Comparison of ENCODE assay signal across 8 cellular contexts in genomic region chr4:151012836-151013235, GRCh38. TPM values are rescaled to one million over a fixed set of nuclear protein-coding genes. Genes with fewer than 3 reads are reported as not detected.
A peak's percentile ranks its signal among the peaks of the same experiment; 100 is the strongest.
DNase-seq lines count a peak whose midpoint lies in the region; ATAC-seq and TF ChIP-seq lines count a peak whose summit lies in the region.

No MANE protein-coding gene starts in this region.

- 7% methylated on average over 8 of the region's 8 CpGs for WGBS in mammary epithelial cell (ENCODE audit: low coverage, missing lambda C conversion rate)

- H3K79me2 ChIP-seq in mammary epithelial cell (ENCODE audit: insufficient read depth, low read length) (peaks cover 67% of the 10 kb centered on the region), neural cell (replicated peaks; ENCODE audit: insufficient read depth, low read length) (no peaks in the 10 kb centered on the region)

- ATAC-seq in HG03135 (IDR thresholded peaks at IDR 0.05; ENCODE audit: unreplicated experiment) (no peak), HG03342 (IDR thresholded peaks at IDR 0.05; ENCODE audit: unreplicated experiment) (no peak), sciatic nerve (no peak)

- in situ Hi-C loops in mammary epithelial cell (cut with MboI; ENCODE audit: low sequenced_read_pairs in 2 of 2), result no loop called here

- no peaks in the 10 kb centered on the region for H4K20me1 ChIP-seq in mammary epithelial cell (ENCODE audit: insufficient read depth, low read length)
- no peaks in the 10 kb centered on the region for H4K20me1 ChIP-seq in neural cell (ENCODE audit: insufficient read depth)

- H3K4me3 ChIP-seq in MG63 (no peak overlapping the region), mammary epithelial cell (replicated peaks in 1 of 3; ENCODE audit: insufficient read depth in 1 of 3, low read depth in 2 of 3, low read length in 3 of 3) (peak overlapping the region; percentile 74 to 99 (median 77)), neural cell (ENCODE audit: low read length) (peak overlapping the region; percentile 99)

- H3K9ac ChIP-seq in mammary epithelial cell (ENCODE audit: insufficient read depth, low read length) (no peak overlapping the region), neural cell (ENCODE audit: low read length) (no peak overlapping the region)

- H3K27me3 ChIP-seq in MG63 (no peaks in the 10 kb centered on the region), mammary epithelial cell (ENCODE audit: insufficient read depth, low read length) (no peaks in the 10 kb centered on the region), neural cell (ENCODE audit: insufficient read depth, low read depth, low read length) (no peaks in the 10 kb centered on the region)

- no peaks in the 10 kb centered on the region for H3K9me2 ChIP-seq in neural cell (ENCODE audit: insufficient read depth, low read length)

- dilution Hi-C loops in mammary epithelial cell (cut with HindIII; ENCODE audit: low sequenced_read_pairs), result no loop called here

- TF ChIP-seq CTCF in mammary epithelial cell (conservative IDR thresholded peaks at IDR 0.05 in 1 of 2, IDR thresholded peaks at IDR 0.05 in 1 of 2; ENCODE audit: extremely low read depth in 1 of 2, insufficient read depth in 1 of 2, low read depth in 1 of 2, low read length in 2 of 2) (no peak), neural cell (IDR thresholded peaks at IDR 0.05; ENCODE audit: poor library complexity, severe bottlenecking) (no peak)

- H2AFZ ChIP-seq in mammary epithelial cell (ENCODE audit: low read depth, low read length), result no peak overlapping the region
- no peak overlapping the region for H2AFZ ChIP-seq in neural cell (ENCODE audit: low read depth, low read length)

- TF ChIP-seq RAD21 in neural cell (conservative IDR thresholded peaks at IDR 0.05), result no peak

- no peak for TF ChIP-seq EP300 in neural cell (conservative IDR thresholded peaks at IDR 0.05; ENCODE audit: poor library complexity, severe bottlenecking)

- no peaks in the 10 kb centered on the region for H3K9me3 ChIP-seq in MG63
- no peaks in the 10 kb centered on the region for H3K9me3 ChIP-seq in mammary epithelial cell (replicated peaks; ENCODE audit: insufficient read depth, low read length)
- H3K9me3 ChIP-seq in neural cell (ENCODE audit: low read length), result no peaks in the 10 kb centered on the region

- H3K4me2 ChIP-seq in mammary epithelial cell (ENCODE audit: insufficient read depth, low read depth, low read length) (peak overlapping the region; percentile 91), neural cell (ENCODE audit: low read length) (no peak overlapping the region)

- BruUV-seq in mammary epithelial cell (replicated peaks; lab: Mats Ljungman, UMichigan), result no TSS peak

- peak; percentile 39 for DNase-seq in ELF-1 (ENCODE audit: low read depth, low spot score)
- peak; percentile 12 for DNase-seq in MG63
- DNase-seq in mammary epithelial cell, result peak; percentile 59
- no peak for DNase-seq in sciatic nerve (ENCODE audit: low spot score)
- no peak for DNase-seq in NCI-H2029 treated with DMSO at 0.1 percent for 48 hours (lab: John Stamatoyannopoulos, UW)

- CTCF ChIA-PET in mammary epithelial cell (lab: Charles Lee; ENCODE audit: low non-redundant PET), result no interaction called here

- H3K36me3 ChIP-seq in MG63 (no peaks in the 10 kb centered on the region), mammary epithelial cell (ENCODE audit: insufficient read depth, low read length) (peaks cover 2% of the 10 kb centered on the region), neural cell (ENCODE audit: insufficient read depth, low read length) (no peaks in the 10 kb centered on the region)

- peaks cover 3% of the 10 kb centered on the region for H3F3A ChIP-seq in neural cell (ENCODE audit: insufficient read depth, low read length, poor library complexity, severe bottlenecking)

- H3K27ac ChIP-seq in mammary epithelial cell (ENCODE audit: insufficient read depth, low read depth, low read length), result peak overlapping the region; percentile 92
- no peak overlapping the region for H3K27ac ChIP-seq in neural cell (ENCODE audit: low read length)

- intact Hi-C loops in mammary epithelial cell (cut with micrococcal nuclease) (no loop called here), sciatic nerve (cut with DNase I) (no loop called here)

- peaks cover 15% of the 10 kb centered on the region for H3K4me1 ChIP-seq in mammary epithelial cell (ENCODE audit: insufficient read depth, low read length)

TF ChIP-seq in neural cell, 6 proteins besides CTCF, POLR2A, EP300 and RAD21:
- TF ChIP-seq MXI1 (conservative IDR thresholded peaks at IDR 0.05; ENCODE audit: poor library complexity, severe bottlenecking) (no peak), SMC3 (conservative IDR thresholded peaks at IDR 0.05; ENCODE audit: poor library complexity) (no peak), EZH2 (IDR thresholded peaks at IDR 0.05; ENCODE audit: borderline replicate concordance, insufficient read depth, low read length, poor library complexity, severe bottlenecking) (no peak), REST (IDR thresholded peaks at IDR 0.05; ENCODE audit: borderline replicate concordance) (no peak), TAF1 (IDR thresholded peaks at IDR 0.05; ENCODE audit: low read depth) (no peak), POLR2AphosphoS5 (IDR thresholded peaks at IDR 0.05) (no peak)

RNA-seq across cellular contexts. Expression of gene LRBA, which starts 2.2 kb away (rescaled TPM):
- 4.7 and 11.8 TPM in 2 replicates for total RNA-seq in MG63 (2014; rRNA removed; shearing (Covaris generic); ENCODE audit: low replicate concordance)
- total RNA-seq in mammary epithelial cell (100 to 1,000 TPM in 1 of 2 donors, 10 to 100 TPM in 1; 63.3 to 108 TPM), sciatic nerve (34.5 TPM)
- polyA plus RNA-seq in mammary epithelial cell (36.9 TPM), neural cell (7.1 and 12.6 TPM in 2 replicates)
- polyA minus RNA-seq in mammary epithelial cell (226 TPM), neural cell (48.7 TPM in 2 replicates)

Comparison
In these comparisons a context has a peak if more than half of its experiments do, and no peak if none do; other contexts are left out.
1. DNase-seq: peak in ELF-1 (single experiment), MG63 (single experiment) and mammary epithelial cell (single experiment); none in sciatic nerve (single experiment) and NCI-H2029 treated with DMSO at 0.1 percent for 48 hours (single experiment).